ENCODE assay signal across 10 cellular contexts in the genomic region with DNA sequence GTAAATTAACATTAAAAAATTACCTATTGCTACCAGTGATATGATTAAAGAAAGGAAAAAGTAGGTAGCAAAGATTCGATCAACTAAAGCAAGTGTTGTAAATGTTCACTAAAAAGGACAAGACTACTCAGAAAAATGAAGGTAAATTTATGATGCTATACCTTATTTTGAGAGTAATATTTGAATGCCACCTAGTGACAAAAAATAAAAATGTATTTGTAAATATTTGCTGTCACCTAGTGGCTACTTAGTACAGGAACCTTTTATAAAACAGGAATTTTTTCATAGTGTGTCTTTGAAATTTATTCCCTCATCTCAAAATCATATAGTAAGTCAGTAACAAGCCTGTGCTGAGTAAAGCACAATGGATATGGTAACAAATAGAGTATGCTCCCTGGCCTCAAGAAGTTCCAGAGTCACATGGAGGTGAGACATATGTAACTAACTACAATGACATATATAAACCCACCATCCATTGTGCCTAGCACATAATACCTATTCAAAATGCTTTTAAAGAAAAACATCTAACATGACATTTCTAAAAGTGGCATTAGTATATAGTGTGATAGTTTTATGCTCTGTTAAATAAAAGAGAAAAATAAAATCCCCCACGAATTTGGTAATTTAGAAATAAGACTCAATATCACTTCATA.
DNase-seq lines count a peak whose midpoint lies in the region; ATAC-seq and TF ChIP-seq lines count a peak whose summit lies in the region.
"Had no signal": no experiment of that assay in that cellular context is flagged by ENCODE, and none has a peak within 500 bp of the region (broad histone marks: within the 10 kb centered on the region; RNA-seq: fewer than 3 reads in every experiment).

No MANE protein-coding gene starts in this region.

- H3K4me1 Mint-ChIP-seq in activated CD4-positive, alpha-beta T cell treated with anti-CD3 and anti-CD28 coated beads for 36 hours = no peaks in the 10 kb centered on the region
- H3K4me1 Mint-ChIP-seq in activated naive CD4-positive, alpha-beta T cell treated with anti-CD3 and anti-CD28 coated beads, Interleukin-2, amount 10 ng/mL, durations not matched to agents 7 days and 5 days = no peaks in the 10 kb centered on the region
- H3K4me1 Mint-ChIP-seq: memory B cell had no signal

- no peak overlapping the region for H3K27ac Mint-ChIP-seq in activated CD4-positive, alpha-beta T cell treated with anti-CD3 and anti-CD28 coated beads for 36 hours
- H3K27ac Mint-ChIP-seq in activated naive CD4-positive, alpha-beta T cell treated with anti-CD3 and anti-CD28 coated beads, Interleukin-2, amount 10 ng/mL, durations not matched to agents 7 days and 5 days = no peak overlapping the region
- H3K27ac Mint-ChIP-seq: memory B cell had no signal

- H3K4me3 Mint-ChIP-seq in activated CD4-positive, alpha-beta T cell treated with anti-CD3 and anti-CD28 coated beads for 36 hours = no peak overlapping the region
- H3K4me3 Mint-ChIP-seq in activated naive CD4-positive, alpha-beta T cell treated with anti-CD3 and anti-CD28 coated beads, Interleukin-2, amount 10 ng/mL, durations not matched to agents 7 days and 5 days = no peak overlapping the region
- H3K4me3 Mint-ChIP-seq: memory B cell had no signal

- no peak overlapping the region for H3K27ac ChIP-seq in thoracic aorta
- H3K27ac ChIP-seq: SJCRH30 had no signal

- CTCF ChIA-PET in GM10248 (lab: Yijun Ruan, JAX) = interaction anchor here (0.8 to 3.0 kb wide), 7 partner anchors 8 to 542 kb away, joined by 3 to 13 read pairs (median 4); no protein-coding TSS in a partner anchor
- CTCF ChIA-PET in activated CD4-positive, alpha-beta T cell treated with anti-CD3 and anti-CD28 coated beads for 36 hours (lab: Charles Lee) = interaction anchor here (1.0 to 2.0 kb wide), 2 partner anchors 11 to 551 kb away, joined by 3 to 4 read pairs; no protein-coding TSS in a partner anchor
- CTCF ChIA-PET in activated naive CD4-positive, alpha-beta T cell treated with anti-CD3 and anti-CD28 coated beads, Interleukin-2, amount 10 ng/mL, durations not matched to agents 7 days and 5 days (lab: Charles Lee) = interaction anchor here (0.8 to 0.9 kb wide), 2 partner anchors 58 to 551 kb away, joined by 3 read pairs; no protein-coding TSS in a partner anchor

- POLR2A ChIA-PET in GM10248 (lab: Yijun Ruan, JAX) = no interaction called here
- POLR2A ChIA-PET in activated CD4-positive, alpha-beta T cell treated with anti-CD3 and anti-CD28 coated beads for 36 hours (lab: Charles Lee) = no interaction called here

- peak; percentile 75 for ATAC-seq in HG03159 (IDR thresholded peaks at IDR 0.05; ENCODE audit: unreplicated experiment)
- no peak for ATAC-seq in thoracic aorta (ENCODE audit: insufficient number of reproducible peaks, low FRiP score, low read depth)
- no peak for ATAC-seq in activated CD4-positive, alpha-beta T cell treated with anti-CD3 and anti-CD28 coated beads for 36 hours
- ATAC-seq in GM21786 (IDR thresholded peaks at IDR 0.05; ENCODE audit: unreplicated experiment) = no peak

- intact Hi-C loops in activated CD4-positive, alpha-beta T cell treated with anti-CD3 and anti-CD28 coated beads for 36 hours (cut with DNase I, micrococcal nuclease) = no loop called here

- peaks cover 10% of the 10 kb centered on the region for H3K36me3 Mint-ChIP-seq in activated CD4-positive, alpha-beta T cell treated with anti-CD3 and anti-CD28 coated beads for 36 hours (ENCODE audit: low read depth)
- H3K36me3 Mint-ChIP-seq in activated naive CD4-positive, alpha-beta T cell treated with anti-CD3 and anti-CD28 coated beads, Interleukin-2, amount 10 ng/mL, durations not matched to agents 7 days and 5 days = peaks cover 6% of the 10 kb centered on the region

- no peaks in the 10 kb centered on the region for H3K36me3 ChIP-seq in thoracic aorta

- H3K9me3 ChIP-seq in thoracic aorta = no peaks in the 10 kb centered on the region
- H3K9me3 ChIP-seq: SJCRH30 had no signal

- no peaks in the 10 kb centered on the region for H3K27me3 ChIP-seq in thoracic aorta (replicated peaks; ENCODE audit: insufficient read depth)
- H3K27me3 ChIP-seq: SJCRH30 had no signal

- no peaks in the 10 kb centered on the region for H3K4me1 ChIP-seq in thoracic aorta (ENCODE audit: control insufficient read depth in 1 of 2, low read depth in 2 of 2)

- DNase-seq in GM10248 (ENCODE audit: extremely low spot score) (no peak), NCI-H460 (ENCODE audit: extremely low read depth, low read depth) (peak; percentile 20), dermis blood vessel endothelial cell (peak; percentile 40), thoracic aorta (ENCODE audit: low spot score) (no peak)
- no peak for DNase-seq in activated CD4-positive, alpha-beta T cell treated with anti-CD3 and anti-CD28 coated beads for 36 hours
- DNase-seq in activated naive CD4-positive, alpha-beta T cell treated with anti-CD3 and anti-CD28 coated beads, Interleukin-2, amount 10 ng/mL, durations not matched to agents 7 days and 5 days = no peak

- H3K27me3 Mint-ChIP-seq in activated CD4-positive, alpha-beta T cell treated with anti-CD3 and anti-CD28 coated beads for 36 hours = no peaks in the 10 kb centered on the region
- H3K27me3 Mint-ChIP-seq in activated naive CD4-positive, alpha-beta T cell treated with anti-CD3 and anti-CD28 coated beads, Interleukin-2, amount 10 ng/mL, durations not matched to agents 7 days and 5 days = no peaks in the 10 kb centered on the region
- H3K27me3 Mint-ChIP-seq: memory B cell had no signal

- H3K9me3 Mint-ChIP-seq in activated CD4-positive, alpha-beta T cell treated with anti-CD3 and anti-CD28 coated beads for 36 hours (ENCODE audit: low read depth) = no peaks in the 10 kb centered on the region
- H3K9me3 Mint-ChIP-seq in activated naive CD4-positive, alpha-beta T cell treated with anti-CD3 and anti-CD28 coated beads, Interleukin-2, amount 10 ng/mL, durations not matched to agents 7 days and 5 days = no peaks in the 10 kb centered on the region
- H3K9me3 Mint-ChIP-seq: memory B cell had no signal

- TF ChIP-seq CTCF in GM10248 (IDR thresholded peaks at IDR 0.05; ENCODE audit: control extremely low read depth, extremely low read depth, low read depth, missing control alignments) = peak; percentile 23
- TF ChIP-seq CTCF in thoracic aorta (IDR thresholded peaks at IDR 0.05) = peak; percentile 34

- no peak overlapping the region for H3K4me3 ChIP-seq in thoracic aorta
- H3K4me3 ChIP-seq: SJCRH30 had no signal

Comparison
In these comparisons a context has a peak if more than half of its experiments do, and no peak if none do; other contexts are left out.
1. DNase-seq: peak in NCI-H460 (single experiment) and dermis blood vessel endothelial cell (single experiment); none in GM10248 (single experiment), thoracic aorta (single experiment), activated CD4-positive, alpha-beta T cell treated with anti-CD3 and anti-CD28 coated beads for 36 hours (single experiment) and activated naive CD4-positive, alpha-beta T cell treated with anti-CD3 and anti-CD28 coated beads, Interleukin-2, amount 10 ng/mL, durations not matched to agents 7 days and 5 days (single experiment).